Comparison of ENCODE assay signal across 38 cellular contexts in the genomic region with DNA sequence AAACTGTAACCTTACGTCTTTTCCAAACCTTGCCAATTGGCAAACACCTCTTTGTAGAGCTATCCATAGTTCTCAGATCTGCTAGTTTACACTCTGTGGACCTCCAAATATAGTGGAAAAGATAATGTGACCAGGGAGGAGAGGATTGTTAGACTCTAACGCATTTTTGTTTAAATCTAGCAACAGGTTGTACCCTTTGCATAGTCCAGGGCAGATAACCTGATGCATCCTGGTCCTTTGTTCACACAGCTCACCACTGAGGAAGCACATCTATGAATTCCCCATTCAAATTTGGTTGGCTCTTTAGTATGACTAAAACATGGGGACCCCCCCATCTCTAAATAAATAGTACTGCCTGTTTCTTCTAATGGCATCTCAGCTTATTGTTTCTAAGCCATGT. TPM values are rescaled to one million over a fixed set of nuclear protein-coding genes. Genes with fewer than 3 reads are reported as not detected.
"Had no signal": no experiment of that assay in that cellular context is flagged by ENCODE, and none has a peak within 500 bp of the region (broad histone marks: within the 10 kb centered on the region; RNA-seq: fewer than 3 reads in every experiment).

No MANE protein-coding gene starts in this region.

- H3K4me3 ChIP-seq: MG63 had no signal

- H3K4me2 ChIP-seq: KMS-11 had no signal

- H3K27me3 ChIP-seq: MG63 had no signal

- H3K27ac ChIP-seq: KMS-11 had no signal

- H3K9me3 ChIP-seq: MG63 had no signal

- H3K9ac ChIP-seq: KMS-11 had no signal

- DNase-seq: Kasumi-1, MG63, MM.1S, MV-4-11, NCI-H1048, NCI-H1092, NCI-H1092 treated with DMSO at 0.1 percent for 48 hours, NCI-H1105, NCI-H1105 treated with DMSO at 0.1 percent for 48 hours, NCI-H1417, NCI-H1417 treated with DMSO at 0.1 percent for 48 hours, NCI-H1436, NCI-H1436 treated with DMSO at 0.1 percent for 48 hours, NCI-H146, NCI-H1694, NCI-H1694 treated with DMSO at 0.1 percent for 48 hours, NCI-H187, NCI-H187 treated with DMSO at 0.1 percent for 48 hours, NCI-H1930, NCI-H2029, NCI-H2029 treated with DMSO at 0.1 percent for 48 hours, NCI-H2081, NCI-H2081 treated with DMSO at 0.1 percent for 48 hours, NCI-H2107, NCI-H2171, NCI-H2171 treated with DMSO at 0.1 percent for 48 hours, NCI-H2227 treated with DMSO at 0.1 percent for 48 hours, NCI-H226, NCI-H345, NCI-H446, NCI-H446 treated with DMSO at 0.1 percent for 48 hours, NCI-H510A, NCI-H510A treated with DMSO at 0.1 percent for 48 hours had no signal

- H3K36me3 ChIP-seq: MG63 had no signal

RNA-seq across cellular contexts. Expression of gene PAGE2, which starts 55.9 kb away (rescaled TPM):
- total RNA-seq: LHCN-M2, M059J, MCF 10A, NCI-H460 had no signal
